ENCODE assay signal across 21 cellular contexts in the genomic region with DNA sequence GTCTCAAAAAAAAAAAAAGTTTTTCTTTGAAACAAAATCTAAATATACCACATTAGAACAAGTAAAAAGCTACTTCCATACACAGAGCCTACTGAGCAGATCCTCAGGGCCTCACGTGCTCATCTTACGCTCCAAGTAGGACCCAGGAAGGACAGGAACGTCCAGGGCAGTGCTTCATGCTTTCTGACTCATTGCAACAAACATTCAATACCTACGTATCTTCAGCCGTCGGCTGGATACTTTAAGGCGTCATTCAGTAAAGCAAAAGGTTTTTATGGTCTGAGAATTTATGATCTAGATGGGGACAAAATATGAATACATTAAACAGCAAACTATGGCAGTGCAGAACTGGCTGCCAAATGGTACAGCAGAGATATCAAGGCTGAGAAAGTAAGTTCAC. TPM values are rescaled to one million over a fixed set of nuclear protein-coding genes. Genes with fewer than 3 reads are reported as not detected.
DNase-seq lines count a peak whose midpoint lies in the region; ATAC-seq and TF ChIP-seq lines count a peak whose summit lies in the region.
"Had no signal": no experiment of that assay in that cellular context is flagged by ENCODE, and none has a peak within 500 bp of the region (broad histone marks: within the 10 kb centered on the region; RNA-seq: fewer than 3 reads in every experiment).

No MANE protein-coding gene starts in this region.

- H3K9me3 Mint-ChIP-seq in WTC11 = no peaks in the 10 kb centered on the region
- H3K9me3 Mint-ChIP-seq: effector memory CD8-positive, alpha-beta T cell; naive thymus-derived CD8-positive, alpha-beta T cell had no signal

- ATAC-seq in WTC11 (no peak), HG02763 (IDR thresholded peaks at IDR 0.05; ENCODE audit: unreplicated experiment) (no peak)
- ATAC-seq: effector memory CD8-positive, alpha-beta T cell; foreskin keratinocyte; naive thymus-derived CD8-positive, alpha-beta T cell had no signal

- POLR2A ChIA-PET in WTC11 (lab: Charles Lee) (no interaction called here), HEK293T (lab: Yijun Ruan, JAX) (interaction anchor here (0.6 kb wide), 1 partner anchor 29 kb away, joined by 3 read pairs; no protein-coding TSS in a partner anchor)

- no peak for TF ChIP-seq CTCF in WTC11 (IDR thresholded peaks at IDR 0.05)

- no peak overlapping the region for H3K4me3 Mint-ChIP-seq in WTC11
- H3K4me3 Mint-ChIP-seq: effector memory CD8-positive, alpha-beta T cell; naive thymus-derived CD8-positive, alpha-beta T cell had no signal

- H3K27me3 ChIP-seq in rectal smooth muscle tissue (ENCODE audit: control insufficient read depth, insufficient read depth, low read length) = no peaks in the 10 kb centered on the region
- H3K27me3 ChIP-seq: foreskin keratinocyte, MG63, SJCRH30, testis had no signal

- peaks cover 12% of the 10 kb centered on the region for H3K4me1 ChIP-seq in rectal smooth muscle tissue (ENCODE audit: control insufficient read depth, insufficient read depth, low read length)
- H3K4me1 ChIP-seq: foreskin keratinocyte, SJCRH30 had no signal

- H3K9ac ChIP-seq in rectal smooth muscle tissue (ENCODE audit: low read length) = no peak overlapping the region

- H3K4me1 Mint-ChIP-seq in WTC11 = no peaks in the 10 kb centered on the region

- H3K4me3 ChIP-seq in rectal smooth muscle tissue (ENCODE audit: low read length) = no peak overlapping the region
- H3K4me3 ChIP-seq: MG63, SJCRH30, testis had no signal

- DNase-seq in ELR (ENCODE audit: low read depth) (peak; percentile 93), WTC11 (ENCODE audit: low spot score) (no peak), islet precursor cell (peak; percentile 24), NCI-H524 (lab: John Stamatoyannopoulos, UW) (no peak), HEK293T (ENCODE audit: extremely low spot score) (no peak)
- DNase-seq in stimulated activated CD4-positive, alpha-beta T cell treated with anti-CD3 and anti-CD28 coated beads, Interleukin-15, amount 100 ng/mL, for 24 hours = no peak
- DNase-seq: activated CD4-positive, alpha-beta T cell treated with anti-CD3 and anti-CD28 coated beads for 1 hour; AML-193; Calu3; central memory CD4-positive, alpha-beta T cell; effector memory CD8-positive, alpha-beta T cell; GF-D8; MG63; naive thymus-derived CD8-positive, alpha-beta T cell; NCI-H446; SJCRH30; stimulated activated CD4-positive, alpha-beta T cell treated with anti-CD3 and anti-CD28 coated beads, Interleukin-2, amount 100 ng/mL, for 48 hours; testis had no signal

- peaks cover 23% of the 10 kb centered on the region for H3K36me3 ChIP-seq in rectal smooth muscle tissue (ENCODE audit: control insufficient read depth, insufficient read depth, low read length)

- H3K27me3 Mint-ChIP-seq in WTC11 (ENCODE audit: low read depth) = no peaks in the 10 kb centered on the region
- H3K27me3 Mint-ChIP-seq: effector memory CD8-positive, alpha-beta T cell; naive thymus-derived CD8-positive, alpha-beta T cell had no signal

- H3K27ac Mint-ChIP-seq in WTC11 = 0 out of 2 replicates have a peak overlapping the region, but pooled peaks have one; percentile 10

- peak overlapping the region; percentile 95 for H3K27ac ChIP-seq in rectal smooth muscle tissue (ENCODE audit: low read depth, low read length)
- H3K27ac ChIP-seq: foreskin keratinocyte, SJCRH30, testis had no signal

- peaks cover 26% of the 10 kb centered on the region for H3K36me3 Mint-ChIP-seq in WTC11

- CTCF ChIA-PET in WTC11 (lab: Charles Lee) (no interaction called here), HEK293T (lab: Yijun Ruan, JAX) (no interaction called here)

TF ChIP-seq in WTC11, 78 proteins besides CTCF, POLR2A, EP300 and RAD21 (continues in another document):
- no peak for TF ChIP-seq FOXK1 (CRISPR knock-in tag; IDR thresholded peaks at IDR 0.05)
- TF ChIP-seq ZNF671 (CRISPR knock-in tag; IDR thresholded peaks at IDR 0.05) = no peak
- TF ChIP-seq FOXP1 (CRISPR knock-in tag; IDR thresholded peaks at IDR 0.05; ENCODE audit: borderline replicate concordance) = no peak
- no peak for TF ChIP-seq GTF2I (CRISPR knock-in tag; conservative IDR thresholded peaks at IDR 0.05)
- TF ChIP-seq ATF6 (CRISPR knock-in tag; IDR thresholded peaks at IDR 0.05) = no peak
- no peak for TF ChIP-seq SMAD4 (CRISPR knock-in tag; IDR thresholded peaks at IDR 0.05)
- TF ChIP-seq, protein P1, sequence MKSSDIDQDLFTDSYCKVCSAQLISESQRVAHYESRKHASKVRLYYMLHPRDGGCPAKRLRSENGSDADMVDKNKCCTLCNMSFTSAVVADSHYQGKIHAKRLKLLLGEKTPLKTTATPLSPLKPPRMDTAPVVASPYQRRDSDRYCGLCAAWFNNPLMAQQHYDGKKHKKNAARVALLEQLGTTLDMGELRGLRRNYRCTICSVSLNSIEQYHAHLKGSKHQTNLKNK (CRISPR knock-in tag; IDR thresholded peaks at IDR 0.05) = no peak
- TF ChIP-seq, protein P2, sequence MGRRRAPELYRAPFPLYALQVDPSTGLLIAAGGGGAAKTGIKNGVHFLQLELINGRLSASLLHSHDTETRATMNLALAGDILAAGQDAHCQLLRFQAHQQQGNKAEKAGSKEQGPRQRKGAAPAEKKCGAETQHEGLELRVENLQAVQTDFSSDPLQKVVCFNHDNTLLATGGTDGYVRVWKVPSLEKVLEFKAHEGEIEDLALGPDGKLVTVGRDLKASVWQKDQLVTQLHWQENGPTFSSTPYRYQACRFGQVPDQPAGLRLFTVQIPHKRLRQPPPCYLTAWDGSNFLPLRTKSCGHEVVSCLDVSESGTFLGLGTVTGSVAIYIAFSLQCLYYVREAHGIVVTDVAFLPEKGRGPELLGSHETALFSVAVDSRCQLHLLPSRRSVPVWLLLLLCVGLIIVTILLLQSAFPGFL (CRISPR knock-in tag; IDR thresholded peaks at IDR 0.05; ENCODE audit: borderline replicate concordance) = no peak
- no peak for TF ChIP-seq JAZF1 (CRISPR knock-in tag; IDR thresholded peaks at IDR 0.05)
- TF ChIP-seq CREB1 (CRISPR knock-in tag; IDR thresholded peaks at IDR 0.05) = no peak

TF ChIP-seq in HEK293T, 16 proteins besides CTCF, POLR2A, EP300 and RAD21:
- TF ChIP-seq LEF1 (IDR thresholded peaks at IDR 0.05; ENCODE audit: borderline replicate concordance) (no peak), FOXM1 (IDR thresholded peaks at IDR 0.05; ENCODE audit: borderline replicate concordance) (no peak), HDGF (IDR thresholded peaks at IDR 0.05; ENCODE audit: borderline replicate concordance) (no peak)

RNA-seq across cellular contexts. Expression of gene CARS2, which starts 20.6 kb away (rescaled TPM):
- total RNA-seq in WTC11 (2021) = 39.9 to 50.9 TPM (median 50.0 TPM) in 3 replicates

RNA-seq across cellular contexts. Expression of gene ING1, which starts 28.2 kb away (rescaled TPM):
- 26.2 to 27.5 TPM (median 26.9 TPM) in 3 replicates for total RNA-seq in WTC11 (2021)

Comparison
In these comparisons a context has a peak if more than half of its experiments do, and no peak if none do; other contexts are left out.
1. DNase-seq: peak in ELR (single experiment) and islet precursor cell (single experiment); none in WTC11 (single experiment), NCI-H524 (0 of 2), HEK293T (single experiment) and stimulated activated CD4-positive, alpha-beta T cell treated with anti-CD3 and anti-CD28 coated beads, Interleukin-15, amount 100 ng/mL, for 24 hours (single experiment).